7 cellular contexts compared by ENCODE assay signal in the genomic region with DNA sequence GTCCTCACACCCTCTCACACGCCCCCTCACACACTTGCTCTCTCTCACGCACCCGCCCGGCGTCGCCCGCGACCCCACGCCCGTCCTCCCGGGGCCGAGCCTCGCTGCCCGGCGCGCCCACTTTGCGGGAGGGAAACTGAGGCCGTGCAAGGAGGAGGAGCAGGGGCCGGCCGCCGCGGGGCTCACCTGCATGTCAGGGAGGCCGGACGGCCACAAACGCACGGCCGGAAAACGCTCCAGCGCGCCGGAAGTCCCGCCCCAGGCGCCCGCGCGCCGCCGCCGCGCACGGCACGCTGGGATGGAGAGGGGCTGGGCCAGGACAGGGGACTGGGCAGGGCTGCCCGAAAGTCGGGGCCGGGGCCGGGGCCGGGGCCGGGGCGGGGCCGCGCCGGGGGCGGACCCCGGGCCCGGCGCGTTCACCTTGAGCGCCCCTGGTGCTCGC. TPM values are rescaled to one million over a fixed set of nuclear protein-coding genes. Genes with fewer than 3 reads are reported as not detected.
DNase-seq lines count a peak whose midpoint lies in the region; ATAC-seq and TF ChIP-seq lines count a peak whose summit lies in the region.

CHID1 (minus strand) TSS at position 222 of the 442 bp plus-strand sequence. CDS start 5,994 bp downstream, outside the sequence.

- H3K27me3 ChIP-seq in iPS-18a (ENCODE audit: control insufficient read depth, insufficient read depth, low read length) (no peaks in the 10 kb centered on the region), skeletal muscle satellite cell (ENCODE audit: control insufficient read depth, insufficient read depth, low read length) (no peaks in the 10 kb centered on the region)

- peak; percentile 64 for TF ChIP-seq POLR2A in GM18526 (IDR thresholded peaks at IDR 0.05; ENCODE audit: extremely low read depth, insufficient read length)

- H3K4me3 ChIP-seq in iPS-18a (ENCODE audit: low read length): peak within 1 kb of the TSS; percentile 86
- peak within 1 kb of the TSS; percentile 99 for H3K4me3 ChIP-seq in skeletal muscle satellite cell (ENCODE audit: low read length)

- H3K9me3 ChIP-seq in iPS-18a (ENCODE audit: control insufficient read depth, low read depth, low read length) (no peaks in the 10 kb centered on the region), skeletal muscle satellite cell (replicated peaks; ENCODE audit: low read length) (no peaks in the 10 kb centered on the region)

- TF ChIP-seq CTCF in brain (conservative IDR thresholded peaks at IDR 0.05): no peak

- H3K36me3 Mint-ChIP-seq in brain: peaks cover 6% of the 10 kb centered on the region

- peak within 1 kb of the TSS; percentile 86 for H3K9ac ChIP-seq in iPS-18a (ENCODE audit: low read length)
- H3K9ac ChIP-seq in skeletal muscle satellite cell (ENCODE audit: low read depth, low read length): peak within 1 kb of the TSS; percentile 97

- H3K4me2 ChIP-seq in skeletal muscle satellite cell (ENCODE audit: low read length): peak within 1 kb of the TSS; percentile 96

- H3K36me3 ChIP-seq in iPS-18a (ENCODE audit: control insufficient read depth, low read depth, low read length) (no peaks in the 10 kb centered on the region), skeletal muscle satellite cell (ENCODE audit: insufficient read depth, low read length) (no peaks in the 10 kb centered on the region)

- peaks cover 5% of the 10 kb centered on the region for H3K27me3 Mint-ChIP-seq in brain

- H3K9me3 Mint-ChIP-seq in brain: no peaks in the 10 kb centered on the region

- peaks cover 24% of the 10 kb centered on the region for H3K4me1 Mint-ChIP-seq in brain

- peak within 1 kb of the TSS; percentile 89 to 98 (median 93) for H3K27ac Mint-ChIP-seq in brain

- ATAC-seq in HG02973 (IDR thresholded peaks at IDR 0.05; ENCODE audit: unreplicated experiment): peak; percentile 76

- H3K4me3 Mint-ChIP-seq in brain: peak within 1 kb of the TSS; percentile 91 to 95 (median 93)

- H3K27ac ChIP-seq in iPS-18a (ENCODE audit: low read length): peak within 1 kb of the TSS; percentile 71

- DNase-seq in NCI-H2029 (lab: John Stamatoyannopoulos, UW) (peak; percentile 78), UCSD-AML1 (lab: John Stamatoyannopoulos, UW; ENCODE audit: unreplicated experiment) (peak; percentile 90)

- H3K4me1 ChIP-seq in iPS-18a (ENCODE audit: control insufficient read depth, low read depth, low read length) (peaks cover 8% of the 10 kb centered on the region), skeletal muscle satellite cell (ENCODE audit: control insufficient read depth, insufficient read depth, low read length) (peaks cover 9% of the 10 kb centered on the region)

RNA-seq across cellular contexts. Expression of gene CHID1, which starts in this region (rescaled TPM):
- 74.6 TPM for polyA plus RNA-seq in brain (ENCODE audit: insufficient read depth, low read depth, low replicate concordance)
- 43.9 and 51.5 TPM in 2 replicates for total RNA-seq in skeletal muscle satellite cell (2012; rRNA removed)

Comparison
In these comparisons a context has a peak if more than half of its experiments do, and no peak if none do; other contexts are left out.
1. Peak in every context shown above with its lines: DNase-seq, ATAC-seq, H3K4me3 ChIP-seq and H3K27ac ChIP-seq.